Comparison of ENCODE assay signal across 26 cellular contexts in the genomic region with DNA sequence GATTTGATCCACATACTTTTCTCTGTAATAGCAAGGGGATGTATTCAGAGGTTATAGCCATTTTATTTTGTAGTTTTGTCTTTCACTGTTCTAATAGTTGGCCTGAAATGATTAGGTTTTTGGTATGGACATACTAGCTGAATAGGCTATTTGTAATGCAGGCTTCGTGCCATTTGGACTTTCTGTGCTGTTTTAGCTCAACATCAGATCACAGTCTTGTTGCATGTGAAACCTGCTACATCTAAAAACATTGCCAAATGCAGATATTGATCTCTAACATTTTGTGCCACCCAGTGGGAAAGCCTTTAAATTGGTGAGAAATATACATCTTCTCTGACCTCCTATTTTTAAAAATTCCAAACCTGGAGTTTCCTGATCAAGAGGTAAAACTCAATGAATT.
"Had no signal": no experiment of that assay in that cellular context is flagged by ENCODE, and none has a peak within 500 bp of the region (broad histone marks: within the 10 kb centered on the region; RNA-seq: fewer than 3 reads in every experiment).

No MANE protein-coding gene starts in this region.

- H3K27me3 ChIP-seq: stomach, suprapubic skin, testis, thyroid gland, tibial artery, tibial nerve, transverse colon, upper lobe of left lung, upper lobe of right lung, uterus, vagina had no signal

- H3K4me3 ChIP-seq: stomach, suprapubic skin, testis, thoracic aorta, thyroid gland, tibial artery, tibial nerve, transverse colon, upper lobe of left lung, upper lobe of right lung, uterus, vagina had no signal

- ATAC-seq: stimulated activated effector memory CD8-positive, alpha-beta T cell treated with anti-CD3 and anti-CD28 coated beads, Interleukin-12 subunit alpha, Interleukin-12 subunit beta, amount 100 ng/mL, for 72 hours; stimulated activated memory B cell treated with anti-CD40 and anti-IgM and Interleukin-4, amounts not matched to agents 10 μg/mL and 1 μg/mL and 100 μg/mL, for 72 hours; stimulated activated naive B cell treated with anti-CD40 and anti-IgM and Interleukin-4, amounts not matched to agents 10 μg/mL and 1 μg/mL and 100 μg/mL, for 72 hours; stimulated activated naive CD8-positive, alpha-beta T cell treated with anti-CD3 and anti-CD28 coated beads, Interleukin-15, amount 100 ng/mL, for 72 hours; stimulated activated naive CD8-positive, alpha-beta T cell treated with anti-CD3 and anti-CD28 coated beads, Interleukin-15, Interleukin-2, amounts not matched to agents 100 U/mL and 50 U/mL, for 24 hours; upper lobe of right lung had no signal

- DNase-seq: stimulated activated CD4-positive, alpha-beta T cell treated with anti-CD3 and anti-CD28 coated beads, Interleukin-2, amount 100 ng/mL, for 48 hours; stimulated activated CD4-positive, alpha-beta T cell treated with anti-CD3 and anti-CD28 coated beads, Interleukin-4, amount 100 ng/mL, for 1 hour; stimulated activated CD4-positive, alpha-beta T cell treated with anti-CD3 and anti-CD28 coated beads, Interleukin-4, amount 100 ng/mL, for 24 hours; stimulated activated CD4-positive, alpha-beta T cell treated with anti-CD3 and anti-CD28 coated beads, Interleukin-4, amount 100 ng/mL, for 4 hours; stimulated activated CD8-positive, alpha-beta memory T cell treated with anti-CD3 and anti-CD28 coated beads, Interleukin-4, amount 100 ng/mL, for 48 hours; stimulated activated naive B cell treated with anti-CD40 and anti-IgM and Interleukin-4, amounts not matched to agents 10 μg/mL and 1 μg/mL and 100 μg/mL, for 72 hours; stimulated activated naive CD4-positive, alpha-beta T cell treated with Interleukin-2 at 50 U/mL for 16 hours; stimulated activated naive CD8-positive, alpha-beta T cell treated with anti-CD3 and anti-CD28 coated beads, Interleukin-15, amount 100 ng/mL, for 72 hours; stimulated activated naive CD8-positive, alpha-beta T cell treated with anti-CD3 and anti-CD28 coated beads, Interleukin-15, Interleukin-2, amounts not matched to agents 100 U/mL and 50 U/mL, for 24 hours; stomach; substantia nigra; testis; thyroid gland; tibial artery; transverse colon; trophoblast cell; upper lobe of left lung; upper lobe of right lung; uterus had no signal

- H3K4me1 ChIP-seq: uterus, vagina had no signal

- H3K9me3 ChIP-seq: stomach, suprapubic skin, testis, thoracic aorta, thyroid gland, tibial artery, tibial nerve, transverse colon, upper lobe of left lung, upper lobe of right lung, uterus, vagina had no signal

- H3K27ac ChIP-seq: stomach, suprapubic skin, testis, thoracic aorta, thyroid gland, tibial artery, tibial nerve, transverse colon, upper lobe of left lung, upper lobe of right lung, uterus, vagina had no signal

- H3K36me3 ChIP-seq: suprapubic skin, thyroid gland, tibial nerve, upper lobe of left lung, upper lobe of right lung, uterus, vagina had no signal

- FAIRE-seq: urothelium cell line had no signal
